In the genomic region with DNA sequence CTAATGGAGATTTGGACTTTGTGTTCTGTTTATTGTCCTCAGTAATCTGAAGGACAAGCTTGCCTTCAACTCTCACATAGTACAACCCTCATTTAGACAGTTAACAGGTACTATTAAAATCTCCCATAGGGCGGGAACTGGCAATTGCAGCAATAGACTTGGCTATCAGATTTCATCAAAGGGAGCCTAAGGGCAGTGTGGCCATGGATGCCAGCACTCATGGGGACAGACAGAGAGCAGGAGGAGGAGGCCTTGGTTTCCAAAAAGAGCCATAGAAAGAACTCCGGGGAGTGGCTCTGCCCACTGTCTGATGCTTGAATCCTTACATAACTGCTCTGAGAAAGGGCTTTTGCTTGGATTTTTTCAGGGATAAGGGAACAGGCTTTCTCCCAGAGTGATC, we compare ENCODE assay signal across 13 cellular contexts. TPM values are rescaled to one million over a fixed set of nuclear protein-coding genes. Genes with fewer than 3 reads are reported as not detected.
DNase-seq lines count a peak whose midpoint lies in the region; TF ChIP-seq lines count a peak whose summit lies in the region.
"Had no signal": no experiment of that assay in that cellular context is flagged by ENCODE, and none has a peak within 500 bp of the region (broad histone marks: within the 10 kb centered on the region; RNA-seq: fewer than 3 reads in every experiment).

No MANE protein-coding gene starts in this region.

- no peak overlapping the region for H2BK5ac ChIP-seq in mesendoderm (ENCODE audit: low read length)

- TF ChIP-seq EP300 in transverse colon (IDR thresholded peaks at IDR 0.05; ENCODE audit: low read depth): no peak

- BruUV-seq in mammary epithelial cell (replicated peaks; lab: Mats Ljungman, UMichigan): no TSS peak

- no peak overlapping the region for H2BK15ac ChIP-seq in mesendoderm (replicated peaks; ENCODE audit: low read depth)

- no peak overlapping the region for H4K8ac ChIP-seq in mesendoderm (ENCODE audit: low read depth, low read length)

- no peak overlapping the region for H3K4ac ChIP-seq in mesendoderm (ENCODE audit: low read depth, low read length)

- peaks cover 3% of the 10 kb centered on the region for H3K79me1 ChIP-seq in mesendoderm (ENCODE audit: low read length)

- H3K4me3 ChIP-seq in mammary epithelial cell (replicated peaks in 1 of 3; ENCODE audit: insufficient read depth in 1 of 3, low read depth in 2 of 3, low read length in 3 of 3) (no peak overlapping the region), Peyer's patch (no peak overlapping the region), mesendoderm (ENCODE audit: low read length) (no peak overlapping the region), transverse colon (no peak overlapping the region)
- H3K4me3 ChIP-seq: thoracic aorta had no signal

- 36% methylated on average over 2 of the region's 2 CpGs for WGBS in mammary epithelial cell (ENCODE audit: low coverage, missing lambda C conversion rate)
- WGBS in mesendoderm (ENCODE audit: extremely low coverage, insufficient coverage, low lambda C conversion rate): no CpG with 5 or more reads among the region's 2 CpGs
- WGBS in transverse colon (ENCODE audit: low coverage in 1 of 2), 2 donors: 52 to 64% methylated on average over 2 of the region's 2 CpGs

- no peak overlapping the region for H2BK120ac ChIP-seq in mesendoderm (ENCODE audit: low read depth, low read length)

- DNase-seq in T47D (ENCODE audit: low read depth in 1 of 2, low spot score in 1 of 2): peak; percentile 30 to 66
- no peak for DNase-seq in mammary epithelial cell
- DNase-seq in Peyer's patch: peak in 2 of 3 donors; percentile 60 to 74
- peak; percentile 21 for DNase-seq in mesendoderm
- peak; percentile 60 for DNase-seq in transverse colon
- no peak for DNase-seq in NCI-H345 treated with DMSO at 0.1 percent for 48 hours (lab: John Stamatoyannopoulos, UW; ENCODE audit: unreplicated experiment)
- no peak for DNase-seq in activated CD4-positive, alpha-beta T cell treated with anti-CD3 and anti-CD28 coated beads for 1 hour
- DNase-seq in COR-L47 (lab: John Stamatoyannopoulos, UW): no peak
- DNase-seq: activated effector memory CD4-positive, alpha-beta T cell treated with Interleukin-2 at 50 U/mL for 16 hours; naive thymus-derived CD8-positive, alpha-beta T cell; NCI-H2171 treated with DMSO at 0.1 percent for 48 hours; stimulated activated CD4-positive, alpha-beta T cell treated with anti-CD3 and anti-CD28 coated beads, Interleukin-2, amount 100 ng/mL, for 24 hours had no signal

- no peaks in the 10 kb centered on the region for H4K20me1 ChIP-seq in mammary epithelial cell (ENCODE audit: insufficient read depth, low read length)

- H3K27me3 ChIP-seq in mammary epithelial cell (ENCODE audit: insufficient read depth, low read length) (no peaks in the 10 kb centered on the region), Peyer's patch (no peaks in the 10 kb centered on the region), mesendoderm (ENCODE audit: insufficient read depth, low read length, poor library complexity) (no peaks in the 10 kb centered on the region), transverse colon (no peaks in the 10 kb centered on the region)

- no peaks in the 10 kb centered on the region for H3K9me3 ChIP-seq in mammary epithelial cell (replicated peaks; ENCODE audit: insufficient read depth, low read length)
- no peaks in the 10 kb centered on the region for H3K9me3 ChIP-seq in Peyer's patch
- no peaks in the 10 kb centered on the region for H3K9me3 ChIP-seq in transverse colon
- H3K9me3 ChIP-seq: thoracic aorta had no signal

- H3K4me1 ChIP-seq in mammary epithelial cell (ENCODE audit: insufficient read depth, low read length) (peaks cover 5% of the 10 kb centered on the region), Peyer's patch (peaks cover 0 to 73% (median 1%) of the 10 kb centered on the region in 4 donors), mesendoderm (ENCODE audit: control insufficient read depth, low read depth, low read length) (no peaks in the 10 kb centered on the region), transverse colon (peaks cover 6 to 65% (median 32%) of the 10 kb centered on the region in 4 donors)

- H3K36me3 ChIP-seq in mammary epithelial cell (ENCODE audit: insufficient read depth, low read length): no peaks in the 10 kb centered on the region
- no peaks in the 10 kb centered on the region for H3K36me3 ChIP-seq in Peyer's patch
- no peaks in the 10 kb centered on the region for H3K36me3 ChIP-seq in mesendoderm (ENCODE audit: control insufficient read depth, insufficient read depth, low read length)
- peaks cover 0 to 5% (median 0%) of the 10 kb centered on the region in 4 donors for H3K36me3 ChIP-seq in transverse colon
- H3K36me3 ChIP-seq: thoracic aorta had no signal

- no peak overlapping the region for H4K5ac ChIP-seq in mesendoderm (ENCODE audit: low read length)

- H3K56ac ChIP-seq in mesendoderm (ENCODE audit: low read length): no peak overlapping the region

- H3K4me2 ChIP-seq in mammary epithelial cell (ENCODE audit: insufficient read depth, low read depth, low read length): no peak overlapping the region
- no peak overlapping the region for H3K4me2 ChIP-seq in mesendoderm (ENCODE audit: low read length)

- no peak overlapping the region for H3K18ac ChIP-seq in mesendoderm (ENCODE audit: low read length)

- TF ChIP-seq CTCF in mammary epithelial cell (conservative IDR thresholded peaks at IDR 0.05 in 1 of 2, IDR thresholded peaks at IDR 0.05 in 1 of 2; ENCODE audit: extremely low read depth in 1 of 2, insufficient read depth in 1 of 2, low read depth in 1 of 2, low read length in 2 of 2) (no peak), Peyer's patch (IDR thresholded peaks at IDR 0.05) (no peak), transverse colon (IDR thresholded peaks at IDR 0.05) (no peak)

- in situ Hi-C loops in T47D (cut with HindIII; ENCODE audit: low pct_unique_long_range_greater_than_20kb, low sequenced_read_pairs) (no loop called here), mammary epithelial cell (cut with MboI; ENCODE audit: low sequenced_read_pairs in 2 of 2) (no loop called here), transverse colon (cut with MboI; ENCODE audit: low pct_ligation_motif_present in 1 of 4, low pct_unique_long_range_greater_than_20kb in 1 of 4, low sequenced_read_pairs in 3 of 4) (loop anchor here in 1 of 4 donors (25.0 kb wide), 1 partner anchor 308 kb away; the partner anchor contains the start of genes ATOX1 and G3BP1)

- no peak overlapping the region for H3K23ac ChIP-seq in mesendoderm (ENCODE audit: low read length)

- dilution Hi-C loops in mammary epithelial cell (cut with HindIII; ENCODE audit: low sequenced_read_pairs): no loop called here

- peak in 1 of 2 donors; percentile 37 for TF ChIP-seq POLR2A in Peyer's patch (IDR thresholded peaks at IDR 0.05)
- no peak for TF ChIP-seq POLR2A in transverse colon (IDR thresholded peaks at IDR 0.05)

- H3K9ac ChIP-seq in mammary epithelial cell (ENCODE audit: insufficient read depth, low read length) (no peak overlapping the region), mesendoderm (ENCODE audit: low read length) (no peak overlapping the region)

- intact Hi-C loops in mammary epithelial cell (cut with micrococcal nuclease): no loop called here
- intact Hi-C loops in transverse colon (cut with DNase I; ENCODE audit: low total_unique reads): no loop called here

- H3K27ac ChIP-seq in mammary epithelial cell (ENCODE audit: insufficient read depth, low read depth, low read length) (no peak overlapping the region), Peyer's patch (peak overlapping the region in 2 of 4 donors; percentile 57 to 83), mesendoderm (ENCODE audit: low read depth, low read length) (no peak overlapping the region), transverse colon (peak overlapping the region; percentile 60 to 75 (median 62))
- H3K27ac ChIP-seq: thoracic aorta had no signal

- CTCF ChIA-PET in mammary epithelial cell (lab: Charles Lee; ENCODE audit: low non-redundant PET): no interaction called here

- H3K79me2 ChIP-seq in mammary epithelial cell (ENCODE audit: insufficient read depth, low read length): peaks cover 29% of the 10 kb centered on the region
- peaks cover 2% of the 10 kb centered on the region for H3K79me2 ChIP-seq in mesendoderm (ENCODE audit: control insufficient read depth, insufficient read depth, low read length)

- no peak overlapping the region for H2AK5ac ChIP-seq in mesendoderm (ENCODE audit: low read length)

- H2AFZ ChIP-seq in mammary epithelial cell (ENCODE audit: low read depth, low read length): no peak overlapping the region

RNA-seq across cellular contexts. Expression of gene SLC36A1, which starts 6.8 kb away (rescaled TPM):
- total RNA-seq in mammary epithelial cell: 10 to 100 TPM in 1 of 2 donors, 1 to 10 TPM in 1; 9.7 to 11.0 TPM
- polyA plus RNA-seq in mammary epithelial cell: 11.7 TPM
- polyA minus RNA-seq in mammary epithelial cell: 41.5 TPM
- total RNA-seq in Peyer's patch: 100 to 1,000 TPM in 2 of 4 donors, 10 to 100 TPM in 2; 23.9 to 171 (median 107) TPM
- 5.1 TPM for polyA plus RNA-seq in mesendoderm (2013, experiment 1 of 2)
- 6.9 TPM for polyA plus RNA-seq in mesendoderm (2013, experiment 2 of 2)
- total RNA-seq in transverse colon: 10 to 100 TPM; 35.2 to 91.3 (median 69.8) TPM

Comparison
In these comparisons a context has a peak if more than half of its experiments do, and no peak if none do; other contexts are left out.
1. DNase-seq: peak in T47D (2 of 2), Peyer's patch (2 of 3), mesendoderm (single experiment) and transverse colon (single experiment); none in mammary epithelial cell (single experiment), NCI-H345 treated with DMSO at 0.1 percent for 48 hours (single experiment), activated CD4-positive, alpha-beta T cell treated with anti-CD3 and anti-CD28 coated beads for 1 hour (single experiment) and COR-L47 (single experiment).
2. H3K27ac ChIP-seq: peak in transverse colon (4 of 4); none in mammary epithelial cell (single experiment) and mesendoderm (single experiment).